8 cellular contexts compared by ENCODE assay signal in the genomic region with DNA sequence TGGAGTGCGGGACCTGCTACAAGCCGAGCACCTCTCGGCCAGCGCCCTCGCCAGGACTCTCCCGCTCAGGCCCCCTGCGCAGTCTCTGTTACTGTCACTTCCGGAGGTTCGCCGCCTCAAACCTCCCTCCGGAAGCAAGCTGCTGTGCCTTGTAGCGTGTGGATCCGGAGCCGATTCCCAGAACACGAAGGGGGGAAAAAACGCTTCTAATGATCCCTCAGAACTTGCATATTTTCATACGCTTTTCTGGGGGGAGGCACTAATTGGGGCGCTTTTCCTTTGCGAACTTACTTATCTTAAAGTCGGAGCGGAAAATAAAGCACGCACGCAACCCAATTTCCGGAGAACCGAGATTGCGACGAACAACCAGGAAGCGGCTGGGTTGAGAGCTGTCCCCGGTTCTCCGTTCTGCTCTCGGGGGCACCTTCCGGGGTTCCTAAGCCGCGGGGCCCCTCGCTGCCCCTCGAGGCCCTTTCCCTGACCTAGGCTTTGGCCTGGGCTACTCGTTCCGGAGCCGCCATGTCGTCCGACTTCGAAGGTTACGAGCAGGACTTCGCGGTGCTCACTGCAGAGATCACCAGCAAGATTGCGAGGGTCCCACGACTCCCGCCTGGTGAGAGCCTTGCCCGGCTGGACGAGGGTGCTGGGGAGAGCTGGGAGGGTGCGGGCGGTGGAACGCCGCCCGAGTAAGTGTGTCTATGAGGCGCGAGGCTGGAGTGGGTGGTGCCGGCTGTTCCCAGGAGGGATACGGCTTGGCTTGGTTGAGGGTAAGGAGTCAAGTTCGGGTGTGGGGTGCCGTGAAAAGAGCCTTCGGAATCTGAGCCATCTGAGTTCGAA. TPM values are rescaled to one million over a fixed set of nuclear protein-coding genes. Genes with fewer than 3 reads are reported as not detected.
DNase-seq lines count a peak whose midpoint lies in the region; ATAC-seq and TF ChIP-seq lines count a peak whose summit lies in the region.

A gene (plus strand): TSS at position 361 of the 837 bp plus-strand sequence. CDS start 159 bp downstream, at position 520.
A gene with protein sequence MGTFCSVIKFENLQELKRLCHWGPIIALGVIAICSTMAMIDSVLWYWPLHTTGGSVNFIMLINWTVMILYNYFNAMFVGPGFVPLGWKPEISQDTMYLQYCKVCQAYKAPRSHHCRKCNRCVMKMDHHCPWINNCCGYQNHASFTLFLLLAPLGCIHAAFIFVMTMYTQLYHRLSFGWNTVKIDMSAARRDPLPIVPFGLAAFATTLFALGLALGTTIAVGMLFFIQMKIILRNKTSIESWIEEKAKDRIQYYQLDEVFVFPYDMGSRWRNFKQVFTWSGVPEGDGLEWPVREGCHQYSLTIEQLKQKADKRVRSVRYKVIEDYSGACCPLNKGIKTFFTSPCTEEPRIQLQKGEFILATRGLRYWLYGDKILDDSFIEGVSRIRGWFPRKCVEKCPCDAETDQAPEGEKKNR (minus strand): TSS at position 60 of the 837 bp plus-strand sequence. CDS start 1,478 bp downstream, outside the sequence.

- peaks cover 32% of the 10 kb centered on the region for H3K4me1 ChIP-seq in lower lobe of right lung

- H3K9me3 Mint-ChIP-seq in CD14-positive monocyte, result peaks cover 0 to 2% (median 0%) of the 10 kb centered on the region in 7 donors
- no peaks in the 10 kb centered on the region for H3K9me3 Mint-ChIP-seq in activated CD4-positive, alpha-beta memory T cell treated with anti-CD3 and anti-CD28 coated beads, Interleukin-2, amount 10 ng/mL, durations not matched to agents 7 days and 5 days

- H3K36me3 Mint-ChIP-seq in CD14-positive monocyte, result peaks cover 30 to 38% of the 10 kb centered on the region in 2 donors
- H3K36me3 Mint-ChIP-seq in activated CD4-positive, alpha-beta memory T cell treated with anti-CD3 and anti-CD28 coated beads, Interleukin-2, amount 10 ng/mL, durations not matched to agents 7 days and 5 days (ENCODE audit: low read depth), result peaks cover 36% of the 10 kb centered on the region

- H3K4me1 Mint-ChIP-seq in CD14-positive monocyte, result peaks cover 24% of the 10 kb centered on the region
- peaks cover 56% of the 10 kb centered on the region for H3K4me1 Mint-ChIP-seq in activated CD4-positive, alpha-beta memory T cell treated with anti-CD3 and anti-CD28 coated beads, Interleukin-2, amount 10 ng/mL, durations not matched to agents 7 days and 5 days

- H3K27me3 ChIP-seq in lower lobe of right lung (ENCODE audit: low read depth), result no peaks in the 10 kb centered on the region

- ATAC-seq in HG03460 (IDR thresholded peaks at IDR 0.05; ENCODE audit: unreplicated experiment) (peak; percentile 92), lower lobe of right lung (peak; percentile 97 to 99)

- TF ChIP-seq CTCF in CD14-positive monocyte (IDR thresholded peaks at IDR 0.05) (no peak), lower lobe of right lung (IDR thresholded peaks at IDR 0.05) (no peak)

- peak; percentile 84 for DNase-seq in CD14-positive monocyte (ENCODE audit: low spot score)
- peak; percentile 52 for DNase-seq in GM19240 (ENCODE audit: insufficient read length, low spot score)
- DNase-seq in NCI-H748 (lab: John Stamatoyannopoulos, UW; ENCODE audit: unreplicated experiment), result peak; percentile 76
- peak; percentile 86 for DNase-seq in activated CD4-positive, alpha-beta memory T cell treated with anti-CD3 and anti-CD28 coated beads, Interleukin-2, amount 10 ng/mL, durations not matched to agents 7 days and 5 days
- peak; percentile 86 for DNase-seq in ecto neural progenitor cell (ENCODE audit: low spot score)
- DNase-seq in lower lobe of right lung, result peak; percentile 89
- DNase-seq in stimulated activated CD4-positive, alpha-beta T cell treated with anti-CD3 and anti-CD28 coated beads, TNF-alpha, amount 100 ng/mL, for 4 hours (ENCODE audit: low read depth in 3 of 3), result peak; percentile 60 to 62 (median 61)

- H3K4me3 ChIP-seq in lower lobe of right lung, result peak within 1 kb of the TSS; percentile 76

- POLR2A ChIA-PET in activated CD4-positive, alpha-beta memory T cell treated with anti-CD3 and anti-CD28 coated beads, Interleukin-2, amount 10 ng/mL, durations not matched to agents 7 days and 5 days (lab: Charles Lee), result interaction anchor here (0.7 to 3.3 kb wide), 26 partner anchors 9 to 1528 kb away, joined by 3 to 53 read pairs (median 4); a partner anchor contains a TSS

- intact Hi-C loops in CD14-positive monocyte (cut with micrococcal nuclease) (loop anchor here in 1 of 2 donors (5.0 kb wide), 2 partner anchors 60 to 265 kb away; a partner anchor contains a TSS), lower lobe of right lung (cut with DNase I) (no loop called here)

- no peaks in the 10 kb centered on the region for H3K9me3 ChIP-seq in lower lobe of right lung

- H3K27me3 Mint-ChIP-seq in CD14-positive monocyte (ENCODE audit: low read depth in 3 of 3), result peaks cover 0 to 3% (median 1%) of the 10 kb centered on the region in 3 donors
- H3K27me3 Mint-ChIP-seq in activated CD4-positive, alpha-beta memory T cell treated with anti-CD3 and anti-CD28 coated beads, Interleukin-2, amount 10 ng/mL, durations not matched to agents 7 days and 5 days, result no peaks in the 10 kb centered on the region

- peak within 1 kb of the TSS; percentile 96 to 99 for H3K4me3 Mint-ChIP-seq in CD14-positive monocyte
- H3K4me3 Mint-ChIP-seq in activated CD4-positive, alpha-beta memory T cell treated with anti-CD3 and anti-CD28 coated beads, Interleukin-2, amount 10 ng/mL, durations not matched to agents 7 days and 5 days, result peak within 1 kb of the TSS; percentile 87

- peak within 1 kb of the TSS; percentile 94 for H3K27ac ChIP-seq in lower lobe of right lung

- peak within 1 kb of the TSS; percentile 93 to 99 (median 97) for H3K27ac Mint-ChIP-seq in CD14-positive monocyte
- H3K27ac Mint-ChIP-seq in activated CD4-positive, alpha-beta memory T cell treated with anti-CD3 and anti-CD28 coated beads, Interleukin-2, amount 10 ng/mL, durations not matched to agents 7 days and 5 days, result peak within 1 kb of the TSS; percentile 86

- H3K36me3 ChIP-seq in lower lobe of right lung, result peaks cover 38% of the 10 kb centered on the region

- CTCF ChIA-PET in activated CD4-positive, alpha-beta memory T cell treated with anti-CD3 and anti-CD28 coated beads, Interleukin-2, amount 10 ng/mL, durations not matched to agents 7 days and 5 days (lab: Charles Lee), result interaction anchor here (0.8 to 1.5 kb wide), 8 partner anchors 10 to 306 kb away, joined by 3 to 7 read pairs (median 4); no protein-coding TSS in a partner anchor

RNA-seq across cellular contexts. Expression of the first gene that starts in this region (rescaled TPM):
- 10 to 100 TPM; 23.6 to 25.4 TPM for polyA plus RNA-seq in CD14-positive monocyte
- total RNA-seq in activated CD4-positive, alpha-beta memory T cell treated with anti-CD3 and anti-CD28 coated beads, Interleukin-2, amount 10 ng/mL, durations not matched to agents 7 days and 5 days, result 10 to 100 TPM; 32.9 to 37.3 TPM
- total RNA-seq in lower lobe of right lung, result 36.9 TPM

RNA-seq across cellular contexts. Expression of the second gene that starts in this region (rescaled TPM):
- polyA plus RNA-seq in CD14-positive monocyte, result 10 to 100 TPM; 39.0 to 39.2 TPM
- 10 to 100 TPM; 46.3 to 47.0 TPM for total RNA-seq in activated CD4-positive, alpha-beta memory T cell treated with anti-CD3 and anti-CD28 coated beads, Interleukin-2, amount 10 ng/mL, durations not matched to agents 7 days and 5 days
- total RNA-seq in lower lobe of right lung, result 36.4 TPM

Comparison
In these comparisons a context has a peak if more than half of its experiments do, and no peak if none do; other contexts are left out.
1. Peak in every context shown above with its lines: DNase-seq, ATAC-seq, H3K4me3 ChIP-seq and H3K27ac ChIP-seq.